9 cellular contexts compared by ENCODE assay signal in the genomic region with DNA sequence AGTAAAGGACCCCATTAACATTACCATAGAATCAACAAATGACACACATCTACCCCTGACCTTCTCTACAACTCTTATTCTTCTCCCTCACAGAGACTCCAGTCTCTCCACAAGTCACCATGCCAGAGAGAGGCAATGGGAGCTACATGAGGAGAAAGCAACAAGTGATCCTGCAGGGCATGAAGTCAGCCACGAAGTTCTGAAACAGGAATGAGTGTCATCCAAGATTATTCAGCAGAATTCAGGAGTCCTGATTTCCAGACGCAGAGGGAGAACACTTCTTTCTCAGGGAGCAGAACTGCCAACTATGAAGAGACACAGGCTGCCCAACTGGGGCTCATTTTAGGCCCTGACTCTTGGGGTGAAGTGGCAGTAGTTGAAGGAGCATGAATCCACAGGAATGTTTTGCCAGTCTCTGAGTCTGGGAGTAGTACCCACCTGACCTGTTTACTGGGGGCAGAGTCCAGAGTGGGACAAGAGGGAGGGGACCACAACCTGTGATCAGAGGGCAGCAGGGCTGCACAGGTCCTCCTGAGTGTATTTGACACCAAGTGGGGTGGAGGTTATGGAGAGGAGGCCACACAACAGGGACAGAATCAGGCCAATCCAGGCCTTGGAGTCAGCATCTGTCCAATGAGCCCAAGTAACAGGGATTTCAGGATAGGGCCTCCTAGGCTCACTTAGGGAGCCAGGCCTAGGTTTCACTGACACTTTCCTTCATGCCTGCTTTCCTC. TPM values are rescaled to one million over a fixed set of nuclear protein-coding genes. Genes with fewer than 3 reads are reported as not detected.
DNase-seq lines count a peak whose midpoint lies in the region; ATAC-seq, FAIRE-seq and TF ChIP-seq lines count a peak whose summit lies in the region.
"Had no signal": no experiment of that assay in that cellular context is flagged by ENCODE, and none has a peak within 500 bp of the region (broad histone marks: within the 10 kb centered on the region; RNA-seq: fewer than 3 reads in every experiment).

No MANE protein-coding gene starts in this region.

- peak overlapping the region; percentile 63 to 76 for H3K4me3 ChIP-seq in right atrium auricular region
- peak overlapping the region; percentile 73 for H3K4me3 ChIP-seq in bronchial epithelial cell (ENCODE audit: low read depth, low read length)
- H3K4me3 ChIP-seq in mononuclear cell (ENCODE audit: low read length), result peak overlapping the region; percentile 98
- H3K4me3 ChIP-seq in aorta (ENCODE audit: low read length in 2 of 2), result peak overlapping the region; percentile 24 to 54

- H3K9me3 ChIP-seq in right atrium auricular region (no peaks in the 10 kb centered on the region), mononuclear cell (ENCODE audit: low read depth, low read length) (no peaks in the 10 kb centered on the region), aorta (ENCODE audit: control insufficient read depth, low read length) (no peaks in the 10 kb centered on the region)

- H3K4me1 ChIP-seq in right atrium auricular region, result peaks cover 0 to 62% of the 10 kb centered on the region in 2 donors
- H3K4me1 ChIP-seq in mononuclear cell (ENCODE audit: insufficient read depth, low read length), result peaks cover 59% of the 10 kb centered on the region
- no peaks in the 10 kb centered on the region for H3K4me1 ChIP-seq in aorta (ENCODE audit: control insufficient read depth in 1 of 2, insufficient read depth in 2 of 2, low read length in 2 of 2)

- no peak for DNase-seq in right atrium auricular region (ENCODE audit: low spot score)
- no peak for DNase-seq in left ventricle myocardium superior
- no peak for DNase-seq in bronchial epithelial cell (ENCODE audit: low read depth)
- no peak for DNase-seq in aorta
- DNase-seq in NCI-H2171 (lab: John Stamatoyannopoulos, UW), result no peak
- no peak for DNase-seq in activated CD4-positive, alpha-beta T cell treated with anti-CD3 and anti-CD28 coated beads for 48 hours
- DNase-seq: NCI-H1105 treated with DMSO at 0.1 percent for 48 hours had no signal

- TF ChIP-seq CTCF in right atrium auricular region (IDR thresholded peaks at IDR 0.05) (no peak), bronchial epithelial cell (IDR thresholded peaks at IDR 0.05; ENCODE audit: insufficient read depth, low read length, severe bottlenecking) (no peak)

- H3K27ac ChIP-seq in right atrium auricular region (peak overlapping the region; percentile 94 to 99), aorta (ENCODE audit: low read depth in 1 of 2, low read length in 2 of 2) (peak overlapping the region; percentile 24 to 83)

- intact Hi-C loops in left ventricle myocardium superior (cut with micrococcal nuclease), result loop anchor here (10.0 kb wide), 1 partner anchor 488 kb away; no protein-coding TSS in a partner anchor
- intact Hi-C loops in aorta (cut with DNase I), result loop anchor here (5.0 to 10.0 kb wide), 4 partner anchors 115 to 485 kb away; partner anchors contain the start of genes RAD51C (in 2 of the 2) and TEX14 (in 2 of the 2)

- H3K36me3 ChIP-seq in right atrium auricular region, result peaks cover 4% of the 10 kb centered on the region
- H3K36me3 ChIP-seq in bronchial epithelial cell (ENCODE audit: control insufficient read depth, insufficient read depth, low read length), result peaks cover 2% of the 10 kb centered on the region
- no peaks in the 10 kb centered on the region for H3K36me3 ChIP-seq in aorta (ENCODE audit: control insufficient read depth in 1 of 2, insufficient read depth in 2 of 2, low read length in 1 of 2)

- FAIRE-seq in bronchial epithelial cell (lab: Jason Lieb, UNC), result no peak

- H3K27me3 ChIP-seq in right atrium auricular region, result no peaks in the 10 kb centered on the region
- H3K27me3 ChIP-seq in bronchial epithelial cell (ENCODE audit: control insufficient read depth, insufficient read depth, low read length), result no peaks in the 10 kb centered on the region
- no peaks in the 10 kb centered on the region for H3K27me3 ChIP-seq in mononuclear cell (ENCODE audit: insufficient read depth, low read length)
- H3K27me3 ChIP-seq in aorta (ENCODE audit: control insufficient read depth in 1 of 2, insufficient read depth in 2 of 2, low read length in 1 of 2), result no peaks in the 10 kb centered on the region

- ATAC-seq in left ventricle myocardium superior (no peak), aorta (ENCODE audit: low FRiP score) (no peak), HG03571 (IDR thresholded peaks at IDR 0.05; ENCODE audit: unreplicated experiment) (no peak)

- 37 to 59% methylated on average over 2 of the region's 2 CpGs for WGBS in aorta, 2 donors

RNA-seq across cellular contexts. Expression of gene MTMR4, which starts 2.4 kb away (rescaled TPM):
- total RNA-seq in right atrium auricular region (10 to 100 TPM; 13.9 TPM), left ventricle myocardium superior (12.6 TPM), bronchial epithelial cell (26.2 and 62.4 TPM in 2 replicates), mononuclear cell (18.2 TPM), aorta (10 to 100 TPM; 38.7 to 38.8 TPM)
- 10 to 100 TPM; 14.0 to 17.7 TPM for polyA plus RNA-seq in aorta

RNA-seq across cellular contexts. Expression of gene HSF5, which starts 28.6 kb away (rescaled TPM):
- under 1 TPM in 1 of 2 donors, not detected in 1; 0.08 TPM for total RNA-seq in right atrium auricular region
- not detected for total RNA-seq in left ventricle myocardium superior
- total RNA-seq in bronchial epithelial cell, result under 0.01 TPM in 1 of 2 replicates, not detected in the other
- 1.7 TPM for total RNA-seq in mononuclear cell
- not detected for total RNA-seq in aorta
- polyA plus RNA-seq in aorta, result not detected

Comparison
In these comparisons a context has a peak if more than half of its experiments do, and no peak if none do; other contexts are left out.
1. H3K4me3 ChIP-seq: peak in every context shown above with its lines; median percentile 98 in mononuclear cell; 73 in bronchial epithelial cell; 70 in right atrium auricular region; 39 in aorta.